2 cellular contexts compared by ENCODE assay signal in the genomic region with DNA sequence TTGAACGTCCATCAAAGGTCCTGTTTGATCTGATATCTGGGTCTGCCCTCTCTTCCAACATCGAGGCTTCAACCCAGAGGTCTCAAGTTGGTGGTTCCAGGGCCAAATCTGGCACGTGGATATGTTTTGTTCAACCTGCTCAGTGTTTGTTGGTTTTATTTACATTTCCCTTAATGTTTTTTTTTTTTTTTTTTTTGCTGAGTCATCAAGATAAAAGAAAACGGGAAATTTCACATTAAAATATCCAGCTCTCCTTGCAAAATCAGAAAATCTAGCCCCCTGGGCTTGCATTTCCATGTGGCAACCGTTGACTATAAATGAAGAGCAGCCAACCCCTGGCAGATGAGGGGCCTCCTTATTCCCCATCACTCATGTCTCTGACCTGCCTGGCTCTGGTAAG.
A peak's percentile ranks its signal among the peaks of the same experiment; 100 is the strongest.
TF ChIP-seq lines count a peak whose summit lies in the region.

No MANE protein-coding gene starts in this region.

TF ChIP-seq in HepG2, 621 proteins besides CTCF, POLR2A, EP300 and RAD21:
- TF ChIP-seq TAF15 (IDR thresholded peaks at IDR 0.05; ENCODE audit: low read depth, low read length, poor library complexity, severe bottlenecking): no peak
- no peak for TF ChIP-seq FOXA1 (IDR thresholded peaks at IDR 0.05)
- TF ChIP-seq FOXA1 (CRISPR knock-in tag; IDR thresholded peaks at IDR 0.05): no peak
- TF ChIP-seq MAFF (IDR thresholded peaks at IDR 0.05; ENCODE audit: low read depth, low read length): peak; percentile 99
- TF ChIP-seq WIZ (CRISPR knock-in tag; IDR thresholded peaks at IDR 0.05): no peak
- TF ChIP-seq, protein P1, sequence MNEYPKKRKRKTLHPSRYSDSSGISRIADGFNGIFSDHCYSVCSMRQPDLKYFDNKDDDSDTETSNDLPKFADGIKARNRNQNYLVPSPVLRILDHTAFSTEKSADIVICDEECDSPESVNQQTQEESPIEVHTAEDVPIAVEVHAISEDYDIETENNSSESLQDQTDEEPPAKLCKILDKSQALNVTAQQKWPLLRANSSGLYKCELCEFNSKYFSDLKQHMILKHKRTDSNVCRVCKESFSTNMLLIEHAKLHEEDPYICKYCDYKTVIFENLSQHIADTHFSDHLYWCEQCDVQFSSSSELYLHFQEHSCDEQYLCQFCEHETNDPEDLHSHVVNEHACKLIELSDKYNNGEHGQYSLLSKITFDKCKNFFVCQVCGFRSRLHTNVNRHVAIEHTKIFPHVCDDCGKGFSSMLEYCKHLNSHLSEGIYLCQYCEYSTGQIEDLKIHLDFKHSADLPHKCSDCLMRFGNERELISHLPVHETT (CRISPR knock-in tag; conservative IDR thresholded peaks at IDR 0.05): no peak
- TF ChIP-seq MAFG (CRISPR knock-in tag; IDR thresholded peaks at IDR 0.05): peak; percentile 66; the same call in 1 of the 2 replicates
- TF ChIP-seq PLRG1 (conservative IDR thresholded peaks at IDR 0.05): no peak
- TF ChIP-seq JARID2 (CRISPR knock-in tag; IDR thresholded peaks at IDR 0.05; ENCODE audit: insufficient replicate concordance): no peak
- TF ChIP-seq, protein P2, sequence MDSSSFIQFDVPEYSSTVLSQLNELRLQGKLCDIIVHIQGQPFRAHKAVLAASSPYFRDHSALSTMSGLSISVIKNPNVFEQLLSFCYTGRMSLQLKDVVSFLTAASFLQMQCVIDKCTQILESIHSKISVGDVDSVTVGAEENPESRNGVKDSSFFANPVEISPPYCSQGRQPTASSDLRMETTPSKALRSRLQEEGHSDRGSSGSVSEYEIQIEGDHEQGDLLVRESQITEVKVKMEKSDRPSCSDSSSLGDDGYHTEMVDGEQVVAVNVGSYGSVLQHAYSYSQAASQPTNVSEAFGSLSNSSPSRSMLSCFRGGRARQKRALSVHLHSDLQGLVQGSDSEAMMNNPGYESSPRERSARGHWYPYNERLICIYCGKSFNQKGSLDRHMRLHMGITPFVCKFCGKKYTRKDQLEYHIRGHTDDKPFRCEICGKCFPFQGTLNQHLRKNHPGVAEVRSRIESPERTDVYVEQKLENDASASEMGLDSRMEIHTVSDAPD (CRISPR knock-in tag; IDR thresholded peaks at IDR 0.05): no peak
- no peak for TF ChIP-seq HOXA5 (CRISPR knock-in tag; IDR thresholded peaks at IDR 0.05)
- no peak for TF ChIP-seq MYNN (CRISPR knock-in tag; IDR thresholded peaks at IDR 0.05; ENCODE audit: low read depth)
- TF ChIP-seq ZNF143 (CRISPR knock-in tag; IDR thresholded peaks at IDR 0.05): no peak
- no peak for TF ChIP-seq CREM (IDR thresholded peaks at IDR 0.05)
- TF ChIP-seq CREM (CRISPR knock-in tag; IDR thresholded peaks at IDR 0.05): no peak
- TF ChIP-seq ZNF749 (CRISPR knock-in tag; IDR thresholded peaks at IDR 0.05; ENCODE audit: borderline replicate concordance): no peak
- no peak for TF ChIP-seq ASH2L (IDR thresholded peaks at IDR 0.05; ENCODE audit: insufficient read length, low read depth, low read length)
- TF ChIP-seq, protein P3, sequence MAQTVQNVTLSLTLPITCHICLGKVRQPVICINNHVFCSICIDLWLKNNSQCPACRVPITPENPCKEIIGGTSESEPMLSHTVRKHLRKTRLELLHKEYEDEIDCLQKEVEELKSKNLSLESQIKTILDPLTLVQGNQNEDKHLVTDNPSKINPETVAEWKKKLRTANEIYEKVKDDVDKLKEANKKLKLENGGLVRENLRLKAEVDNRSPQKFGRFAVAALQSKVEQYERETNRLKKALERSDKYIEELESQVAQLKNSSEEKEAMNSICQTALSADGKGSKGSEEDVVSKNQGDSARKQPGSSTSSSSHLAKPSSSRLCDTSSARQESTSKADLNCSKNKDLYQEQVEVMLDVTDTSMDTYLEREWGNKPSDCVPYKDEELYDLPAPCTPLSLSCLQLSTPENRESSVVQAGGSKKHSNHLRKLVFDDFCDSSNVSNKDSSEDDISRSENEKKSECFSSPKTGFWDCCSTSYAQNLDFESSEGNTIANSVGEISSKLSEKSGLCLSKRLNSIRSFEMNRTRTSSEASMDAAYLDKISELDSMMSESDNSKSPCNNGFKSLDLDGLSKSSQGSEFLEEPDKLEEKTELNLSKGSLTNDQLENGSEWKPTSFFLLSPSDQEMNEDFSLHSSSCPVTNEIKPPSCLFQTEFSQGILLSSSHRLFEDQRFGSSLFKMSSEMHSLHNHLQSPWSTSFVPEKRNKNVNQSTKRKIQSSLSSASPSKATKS (CRISPR knock-in tag; IDR thresholded peaks at IDR 0.05): no peak
- no peak for TF ChIP-seq ZNF225 (CRISPR knock-in tag; IDR thresholded peaks at IDR 0.05)
- peak; percentile 80 for TF ChIP-seq NFE2L2 (IDR thresholded peaks at IDR 0.05; ENCODE audit: low read length)
- TF ChIP-seq, protein P4, sequence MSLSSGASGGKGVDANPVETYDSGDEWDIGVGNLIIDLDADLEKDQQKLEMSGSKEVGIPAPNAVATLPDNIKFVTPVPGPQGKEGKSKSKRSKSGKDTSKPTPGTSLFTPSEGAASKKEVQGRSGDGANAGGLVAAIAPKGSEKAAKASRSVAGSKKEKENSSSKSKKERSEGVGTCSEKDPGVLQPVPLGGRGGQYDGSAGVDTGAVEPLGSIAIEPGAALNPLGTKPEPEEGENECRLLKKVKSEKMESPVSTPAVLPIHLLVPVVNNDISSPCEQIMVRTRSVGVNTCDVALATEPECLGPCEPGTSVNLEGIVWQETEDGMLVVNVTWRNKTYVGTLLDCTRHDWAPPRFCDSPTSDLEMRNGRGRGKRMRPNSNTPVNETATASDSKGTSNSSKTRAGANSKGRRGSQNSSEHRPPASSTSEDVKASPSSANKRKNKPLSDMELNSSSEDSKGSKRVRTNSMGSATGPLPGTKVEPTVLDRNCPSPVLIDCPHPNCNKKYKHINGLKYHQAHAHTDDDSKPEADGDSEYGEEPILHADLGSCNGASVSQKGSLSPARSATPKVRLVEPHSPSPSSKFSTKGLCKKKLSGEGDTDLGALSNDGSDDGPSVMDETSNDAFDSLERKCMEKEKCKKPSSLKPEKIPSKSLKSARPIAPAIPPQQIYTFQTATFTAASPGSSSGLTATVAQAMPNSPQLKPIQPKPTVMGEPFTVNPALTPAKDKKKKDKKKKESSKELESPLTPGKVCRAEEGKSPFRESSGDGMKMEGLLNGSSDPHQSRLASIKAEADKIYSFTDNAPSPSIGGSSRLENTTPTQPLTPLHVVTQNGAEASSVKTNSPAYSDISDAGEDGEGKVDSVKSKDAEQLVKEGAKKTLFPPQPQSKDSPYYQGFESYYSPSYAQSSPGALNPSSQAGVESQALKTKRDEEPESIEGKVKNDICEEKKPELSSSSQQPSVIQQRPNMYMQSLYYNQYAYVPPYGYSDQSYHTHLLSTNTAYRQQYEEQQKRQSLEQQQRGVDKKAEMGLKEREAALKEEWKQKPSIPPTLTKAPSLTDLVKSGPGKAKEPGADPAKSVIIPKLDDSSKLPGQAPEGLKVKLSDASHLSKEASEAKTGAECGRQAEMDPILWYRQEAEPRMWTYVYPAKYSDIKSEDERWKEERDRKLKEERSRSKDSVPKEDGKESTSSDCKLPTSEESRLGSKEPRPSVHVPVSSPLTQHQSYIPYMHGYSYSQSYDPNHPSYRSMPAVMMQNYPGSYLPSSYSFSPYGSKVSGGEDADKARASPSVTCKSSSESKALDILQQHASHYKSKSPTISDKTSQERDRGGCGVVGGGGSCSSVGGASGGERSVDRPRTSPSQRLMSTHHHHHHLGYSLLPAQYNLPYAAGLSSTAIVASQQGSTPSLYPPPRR (CRISPR knock-in tag; IDR thresholded peaks at IDR 0.05; ENCODE audit: borderline replicate concordance): no peak
- TF ChIP-seq MAFK (conservative IDR thresholded peaks at IDR 0.05 in 1 of 2, IDR thresholded peaks at IDR 0.05 in 1 of 2; ENCODE audit: low read length in 2 of 2): peak; percentile 98 to 99

TF ChIP-seq in H1, 55 proteins besides CTCF, POLR2A, EP300 and RAD21:
- TF ChIP-seq BACH1 (IDR thresholded peaks at IDR 0.05; ENCODE audit: low read length) (peak; percentile 72), FOSL1 (IDR thresholded peaks at IDR 0.05; ENCODE audit: insufficient read depth, low read depth, low read length) (no peak), MAFK (IDR thresholded peaks at IDR 0.05; ENCODE audit: low read depth, low read length) (peak; percentile 97)
